Comparison of ENCODE assay signal across 1 cellular context in genomic region chr2:136013286-136013685, GRCh38.
A peak's percentile ranks its signal among the peaks of the same experiment; 100 is the strongest.
TF ChIP-seq lines count a peak whose summit lies in the region.

No MANE protein-coding gene starts in this region.

TF ChIP-seq in H1, 55 proteins besides CTCF, POLR2A, EP300 and RAD21:
- TF ChIP-seq POU5F1 (IDR thresholded peaks at IDR 0.05; ENCODE audit: low read depth, low read length) (no peak), TEAD4 (IDR thresholded peaks at IDR 0.05; ENCODE audit: low read depth, low read length) (peak; percentile 40; the same call in 1 of the 2 replicates)
